In the genomic region with DNA sequence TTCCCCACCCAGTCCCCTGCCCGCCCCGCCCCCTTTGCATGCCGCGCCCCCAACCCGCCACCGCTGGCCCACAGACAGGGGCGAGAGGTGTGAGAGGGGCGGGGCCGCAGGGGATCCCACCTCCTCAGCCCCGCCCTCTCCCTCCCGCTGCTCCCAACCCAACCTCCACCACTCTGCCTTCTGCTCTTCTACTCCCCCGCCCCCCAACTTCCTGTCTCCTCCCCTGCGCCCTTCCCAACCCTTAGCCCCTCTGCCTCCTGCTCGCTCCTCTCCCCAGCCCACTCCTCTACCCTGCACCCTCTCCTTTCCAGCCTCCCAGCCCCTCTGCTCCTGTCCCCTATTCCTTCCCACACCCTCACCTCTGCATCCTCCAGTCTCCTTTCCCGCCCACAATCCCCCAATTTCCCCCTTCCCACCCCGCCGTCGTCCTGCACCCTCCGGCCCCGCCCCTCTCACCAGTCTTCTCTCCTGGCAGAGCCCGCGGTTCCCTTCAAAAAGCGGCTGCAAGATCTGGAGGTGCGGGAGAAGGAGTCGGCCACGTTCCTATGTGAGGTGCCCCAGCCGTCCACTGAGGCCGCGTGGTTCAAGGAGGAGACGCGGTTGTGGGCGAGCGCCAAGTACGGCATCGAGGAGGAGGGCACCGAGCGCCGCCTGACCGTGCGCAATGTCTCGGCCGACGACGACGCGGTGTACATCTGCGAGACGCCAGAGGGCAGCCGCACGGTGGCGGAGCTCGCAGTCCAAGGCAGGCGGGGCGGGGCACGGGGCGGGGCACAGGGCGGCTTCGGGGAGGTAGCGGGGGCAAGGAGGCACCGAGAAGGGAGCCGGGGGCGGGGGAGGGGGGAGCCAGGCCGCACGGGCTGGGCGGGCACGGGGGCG, we compare ENCODE assay signal across 8 cellular contexts.
DNase-seq lines count a peak whose midpoint lies in the region; ATAC-seq and TF ChIP-seq lines count a peak whose summit lies in the region.

No MANE protein-coding gene starts in this region.

- peak; percentile 75 for DNase-seq in NCI-H2171 treated with DMSO at 0.1 percent for 48 hours (lab: John Stamatoyannopoulos, UW)
- DNase-seq in cardiac fibroblast (ENCODE audit: low read depth in 2 of 2) = peak; percentile 69 to 85
- peak; percentile 95 for DNase-seq in islet precursor cell
- DNase-seq in stimulated activated CD4-positive, alpha-beta T cell treated with anti-CD3 and anti-CD28 coated beads, Interleukin-15, amount 100 ng/mL, for 1 hour (ENCODE audit: low read depth in 1 of 2, low spot score in 1 of 2) = peak; percentile 75 to 86

- H3K27ac ChIP-seq in 22Rv1 = peak overlapping the region; percentile 94

- ATAC-seq in GM18511 (IDR thresholded peaks at IDR 0.05; ENCODE audit: unreplicated experiment) (peak; percentile 94), HG03066 (IDR thresholded peaks at IDR 0.05; ENCODE audit: low read depth, unreplicated experiment) (peak; percentile 88)

- TF ChIP-seq CTCF in 22Rv1 (IDR thresholded peaks at IDR 0.05) = peak; percentile 91
- TF ChIP-seq CTCF in WI38 (IDR thresholded peaks at IDR 0.05; ENCODE audit: low read depth, low read length) = peak; percentile 48
- peak; percentile 59 for TF ChIP-seq CTCF in cardiac fibroblast (IDR thresholded peaks at IDR 0.05; ENCODE audit: low read depth, low read length)

- H3K4me3 ChIP-seq in WI38 (ENCODE audit: low read depth, low read length) = peak overlapping the region; percentile 61
- peak overlapping the region; percentile 47 to 52 for H3K4me3 ChIP-seq in cardiac fibroblast (replicated peaks in 1 of 2; ENCODE audit: low read depth in 2 of 2, low read length in 2 of 2)

Comparison
In these comparisons a context has a peak if more than half of its experiments do, and no peak if none do; other contexts are left out.
1. Peak in every context shown above with its lines: DNase-seq, ATAC-seq, H3K4me3 ChIP-seq and H3K27ac ChIP-seq.